In genomic region chr19:18373892-18374629, GRCh38 we compare ENCODE assay signal across 8 cellular contexts. TPM values are rescaled to one million over a fixed set of nuclear protein-coding genes. Genes with fewer than 3 reads are reported as not detected.
DNase-seq lines count a peak whose midpoint lies in the region; ATAC-seq, FAIRE-seq and TF ChIP-seq lines count a peak whose summit lies in the region.

No MANE protein-coding gene starts in this region.

- H2BK20ac ChIP-seq in IMR-90 (ENCODE audit: low read depth, low read length) = peak overlapping the region; percentile 98

- TF ChIP-seq CTCF in IMR-90 (conservative IDR thresholded peaks at IDR 0.05; ENCODE audit: low read depth, low read length) = no peak

- H3K9me3 ChIP-seq in ES-I3 (ENCODE audit: control insufficient read depth, insufficient read depth, low read length) (no peaks in the 10 kb centered on the region), IMR-90 (ENCODE audit: control insufficient read depth, insufficient read depth, low read length) (no peaks in the 10 kb centered on the region), small intestine (ENCODE audit: control insufficient read depth, low read depth) (no peaks in the 10 kb centered on the region)

- dilution Hi-C loops in IMR-90 (cut with HindIII; ENCODE audit: low sequenced_read_pairs, unreplicated experiment) = no loop called here

- intact Hi-C loops in IMR-90 (cut with micrococcal nuclease) = no loop called here

- CTCF ChIA-PET in IMR-90 (lab: Yijun Ruan, JAX) = no interaction called here

- H2BK120ac ChIP-seq in IMR-90 (ENCODE audit: low read depth, low read length) = peak overlapping the region; percentile 99

- H4K5ac ChIP-seq in IMR-90 (ENCODE audit: low read depth, low read length) = peak overlapping the region; percentile 99

- no peaks in the 10 kb centered on the region for H3K36me3 Mint-ChIP-seq in immature natural killer cell

- H3K4ac ChIP-seq in IMR-90 (ENCODE audit: low read depth, low read length) = peak overlapping the region; percentile 100

- peak overlapping the region; percentile 99 for H2AK9ac ChIP-seq in IMR-90 (replicated peaks; ENCODE audit: low read depth, low read length, poor library complexity)

- peak overlapping the region; percentile 99 for H2AK5ac ChIP-seq in IMR-90 (ENCODE audit: low read depth, low read length)

- peak overlapping the region; percentile 75 to 82 (median 77) for H3K4me3 Mint-ChIP-seq in immature natural killer cell

- POLR2A ChIA-PET in IMR-90 (lab: Charles Lee; ENCODE audit: unreplicated experiment) = interaction anchor here (0.5 kb wide), 1 partner anchor 85 kb away, joined by 9 read pairs; no protein-coding TSS in a partner anchor

- 19% methylated on average over 7 of the region's 17 CpGs; no CpG with 5 or more reads in 1 of the 2 experiments for WGBS in IMR-90 (ENCODE audit: extremely low coverage in 2 of 2, insufficient read length in 1 of 2), 2 experiments
- WGBS in small intestine, 3 donors = 25 to 34% (median 28%) methylated on average over 17 of the region's 17 CpGs

- H3K9me1 ChIP-seq in IMR-90 (ENCODE audit: insufficient read depth, low read length) = peaks cover 17% of the 10 kb centered on the region

- H3K79me1 ChIP-seq in IMR-90 (ENCODE audit: low read depth in 1 of 2, low read length in 2 of 2) = peaks cover 0 to 20% of the 10 kb centered on the region in 2 experiments; a peak in 2 of 4 replicates

- H3K14ac ChIP-seq in IMR-90 (replicated peaks; ENCODE audit: low read depth, low read length) = peak overlapping the region; percentile 100

- peak; percentile 64 for TF ChIP-seq POLR2A in IMR-90 (IDR thresholded peaks at IDR 0.05; ENCODE audit: low read depth, low read length)

- peaks cover 6 to 9% (median 7%) of the 10 kb centered on the region in 3 donors for H3K27me3 Mint-ChIP-seq in immature natural killer cell (ENCODE audit: low read depth in 3 of 3)

- BruUV-seq in IMR-90 (replicated peaks; lab: Mats Ljungman, UMichigan) = no TSS peak

- H3K36me3 ChIP-seq in ES-I3 (ENCODE audit: insufficient read depth, low read length) (no peaks in the 10 kb centered on the region), IMR-90 (ENCODE audit: control insufficient read depth, insufficient read depth, low read length) (no peaks in the 10 kb centered on the region), small intestine (ENCODE audit: control insufficient read depth in 2 of 2, insufficient read depth in 2 of 2, low read length in 2 of 2) (no peaks in the 10 kb centered on the region)

- H3K9me3 Mint-ChIP-seq in immature natural killer cell = no peaks in the 10 kb centered on the region

- FAIRE-seq in small intestine (lab: Jason Lieb, UNC) = no peak

- peaks cover 18 to 29% of the 10 kb centered on the region in 2 donors for H3K4me1 Mint-ChIP-seq in immature natural killer cell

- peak overlapping the region; percentile 84 to 98 (median 95) for H3K27ac Mint-ChIP-seq in immature natural killer cell

- no peak for TF ChIP-seq RAD21 in IMR-90 (IDR thresholded peaks at IDR 0.05; ENCODE audit: low read length)

- in situ Hi-C loops in IMR-90 (cut with MboI; ENCODE audit: low sequenced_read_pairs) = no loop called here

- ATAC-seq in GM21619 (IDR thresholded peaks at IDR 0.05; ENCODE audit: unreplicated experiment) (peak; percentile 74), IMR-90 (ENCODE audit: low read depth) (peak; percentile 94)

- peak overlapping the region; percentile 77 for H3K56ac ChIP-seq in IMR-90 (ENCODE audit: extremely low read depth, insufficient read depth, low read length)

- H4K91ac ChIP-seq in IMR-90 (ENCODE audit: insufficient read depth, low read depth, low read length) = peak overlapping the region; percentile 100

- H3K27me3 ChIP-seq in IMR-90 (ENCODE audit: control insufficient read depth, insufficient read depth, low read length) = no peaks in the 10 kb centered on the region
- H3K27me3 ChIP-seq in small intestine (ENCODE audit: control insufficient read depth in 2 of 2, insufficient read depth in 2 of 2, low read length in 2 of 2) = no peaks in the 10 kb centered on the region

- H3K4me3 ChIP-seq in IMR-90 (ENCODE audit: insufficient read depth, low read depth, low read length) = no peak overlapping the region
- no peak overlapping the region for H3K4me3 ChIP-seq in small intestine (ENCODE audit: low read depth in 1 of 2, low read length in 2 of 2)

- H2BK5ac ChIP-seq in IMR-90 (ENCODE audit: low read depth, low read length, poor library complexity, severe bottlenecking) = peak overlapping the region; percentile 98

- H2BK15ac ChIP-seq in IMR-90 (ENCODE audit: low read depth, low read length) = peak overlapping the region; percentile 100

- 0 out of 2 replicates have a peak overlapping the region, but pooled peaks have one; percentile 12 for H3K4me2 ChIP-seq in IMR-90 (ENCODE audit: low read depth, low read length)

- peak; percentile 99 for DNase-seq in IMR-90
- DNase-seq in SKM-1 treated with dmso at 0.1 percent for 144 hours (lab: John Stamatoyannopoulos, UW; ENCODE audit: unreplicated experiment) = peak; percentile 90
- peak; percentile 96 for DNase-seq in brain pericyte (ENCODE audit: low read depth, low spot score)
- DNase-seq in immature natural killer cell = peak; percentile 89 to 92 (median 89)
- DNase-seq in small intestine = peak; percentile 47
- DNase-seq in effector CD4-positive, alpha-beta T cell = no peak

- H3K4me1 ChIP-seq in ES-I3 (ENCODE audit: insufficient read depth, low read length) = peaks cover 24% of the 10 kb centered on the region
- H3K4me1 ChIP-seq in IMR-90 (ENCODE audit: control insufficient read depth, insufficient read depth, low read length) = peaks cover 16% of the 10 kb centered on the region
- peaks cover 0 to 16% of the 10 kb centered on the region in 2 donors for H3K4me1 ChIP-seq in small intestine (ENCODE audit: control insufficient read depth in 2 of 2, insufficient read depth in 1 of 2, low read depth in 1 of 2, low read length in 1 of 2)

- H3K18ac ChIP-seq in IMR-90 (ENCODE audit: low read depth, low read length) = peak overlapping the region; percentile 98

- peak overlapping the region; percentile 31 for H3K9ac ChIP-seq in ES-I3 (ENCODE audit: low read depth, low read length)
- peak overlapping the region; percentile 52 for H3K9ac ChIP-seq in IMR-90 (ENCODE audit: low read depth, low read length)

- peak overlapping the region; percentile 85 for H2AFZ ChIP-seq in IMR-90 (replicated peaks; ENCODE audit: low read length, poor library complexity)

- no peaks in the 10 kb centered on the region for H4K20me1 ChIP-seq in IMR-90 (ENCODE audit: insufficient read depth, low read length)

- peak overlapping the region; percentile 99 to 100 for H4K8ac ChIP-seq in IMR-90 (ENCODE audit: low read depth in 2 of 2, low read length in 2 of 2)

- peak overlapping the region; percentile 97 for H3K23ac ChIP-seq in IMR-90 (ENCODE audit: low read depth, low read length)

- H3K27ac ChIP-seq in IMR-90 (ENCODE audit: insufficient read depth, low read length) (peak overlapping the region; percentile 95), small intestine (ENCODE audit: low read depth in 1 of 2, low read length in 1 of 2) (peak overlapping the region; percentile 4 to 76)

TF ChIP-seq in IMR-90, 13 proteins besides CTCF, POLR2A, EP300 and RAD21 (continues in another document):
- peak; percentile 80; the same call in 1 of the 2 replicates for TF ChIP-seq MAZ (IDR thresholded peaks at IDR 0.05; ENCODE audit: borderline replicate concordance, low read depth, low read length)
- no peak for TF ChIP-seq ELK1 (IDR thresholded peaks at IDR 0.05; ENCODE audit: borderline replicate concordance, low read depth, low read length)
- 0 out of 2 replicates have a peak, but pooled peaks have one; percentile 14 for TF ChIP-seq MAFK (IDR thresholded peaks at IDR 0.05; ENCODE audit: low read depth, low read length)

RNA-seq across cellular contexts. Expression of gene GDF15, which starts 11.9 kb away (rescaled TPM):
- total RNA-seq in IMR-90 (2012; rRNA removed) = 5.6 and 10.3 TPM in 2 replicates
- 43.5 and 49.8 TPM in 2 replicates for polyA plus RNA-seq in IMR-90 (2012; rRNA removed)
- polyA plus RNA-seq in IMR-90 (2012; cell fraction: cytosol; rRNA removed) = 84.3 and 176 TPM in 2 replicates
- polyA plus RNA-seq in IMR-90 (2012; cell fraction: nucleus; rRNA removed; ENCODE audit: low replicate concordance) = 56.9 and 109 TPM in 2 replicates
- polyA plus RNA-seq in immature natural killer cell = not detected
- polyA plus RNA-seq in small intestine = 10 to 100 TPM in 2 of 3 donors, 1 to 10 TPM in 1; 4.5 to 27.5 (median 12.7) TPM

RNA-seq across cellular contexts. Expression of gene LRRC25, which starts 23.4 kb away (rescaled TPM):
- total RNA-seq in IMR-90 (2012; rRNA removed) = not detected in 2 replicates
- polyA plus RNA-seq in IMR-90 (2012; rRNA removed) = 0.03 TPM in 1 of 2 replicates, not detected in the other
- polyA plus RNA-seq in IMR-90 (2012; cell fraction: cytosol; rRNA removed) = 0.08 and 0.09 TPM in 2 replicates
- polyA plus RNA-seq in IMR-90 (2012; cell fraction: nucleus; rRNA removed; ENCODE audit: low replicate concordance) = 0.08 TPM in 1 of 2 replicates, not detected in the other
- polyA plus RNA-seq in immature natural killer cell = 10 to 100 TPM in 1 of 3 donors, 1 to 10 TPM in 2; 2.7 to 18.1 (median 7.7) TPM
- polyA plus RNA-seq in small intestine = 1 to 10 TPM in 2 of 3 donors, under 1 TPM in 1; 0.89 to 5.1 (median 3.2) TPM

RNA-seq across cellular contexts. Expression of gene PGPEP1, which starts 33.7 kb away (rescaled TPM):
- 11.1 and 14.3 TPM in 2 replicates for total RNA-seq in IMR-90 (2012; rRNA removed)
- polyA plus RNA-seq in IMR-90 (2012; rRNA removed) (11.8 and 13.3 TPM in 2 replicates), immature natural killer cell (10 to 100 TPM in 2 of 3 donors, 1 to 10 TPM in 1; 8.2 to 20.6 (median 17.5) TPM), small intestine (10 to 100 TPM; 29.1 to 47.0 (median 30.3) TPM)
- 3.8 and 13.8 TPM in 2 replicates for polyA plus RNA-seq in IMR-90 (2012; cell fraction: cytosol; rRNA removed)
- 32.7 and 36.9 TPM in 2 replicates for polyA plus RNA-seq in IMR-90 (2012; cell fraction: nucleus; rRNA removed; ENCODE audit: low replicate concordance)

RNA-seq across cellular contexts. Expression of gene SSBP4, which starts 45.1 kb away (rescaled TPM):
- 13.3 and 14.9 TPM in 2 replicates for total RNA-seq in IMR-90 (2012; rRNA removed)
- polyA plus RNA-seq in IMR-90 (2012; rRNA removed) (39.7 and 48.1 TPM in 2 replicates), immature natural killer cell (100 to 1,000 TPM in 2 of 3 donors, 10 to 100 TPM in 1; 73.5 to 122 (median 107) TPM), small intestine (10 to 100 TPM; 15.9 to 51.7 (median 36.7) TPM)
- polyA plus RNA-seq in IMR-90 (2012; cell fraction: cytosol; rRNA removed) = 36.0 and 75.3 TPM in 2 replicates
- polyA plus RNA-seq in IMR-90 (2012; cell fraction: nucleus; rRNA removed; ENCODE audit: low replicate concordance) = 110 and 323 TPM in 2 replicates

RNA-seq across cellular contexts. Expression of gene LSM4, which starts 51.2 kb away (rescaled TPM):
- 44.8 and 88.0 TPM in 2 replicates for total RNA-seq in IMR-90 (2012; rRNA removed)
- 118 and 157 TPM in 2 replicates for polyA plus RNA-seq in IMR-90 (2012; rRNA removed)
- 210 and 274 TPM in 2 replicates for polyA plus RNA-seq in IMR-90 (2012; cell fraction: cytosol; rRNA removed)
- polyA plus RNA-seq in IMR-90 (2012; cell fraction: nucleus; rRNA removed; ENCODE audit: low replicate concordance) = 65.4 and 112 TPM in 2 replicates
- polyA plus RNA-seq in immature natural killer cell = 100 to 1,000 TPM; 128 to 189 (median 178) TPM
- 100 to 1,000 TPM; 166 to 269 (median 206) TPM for polyA plus RNA-seq in small intestine

Comparison
In these comparisons a context has a peak if more than half of its experiments do, and no peak if none do; other contexts are left out.
1. RNA of gene GDF15, which starts 11.9 kb away (polyA plus RNA-seq): 43.5 to 176 TPM in IMR-90 and 4.5 to 27.5 TPM in small intestine; not detected in immature natural killer cell; every median in the first group is over 4 times any median in the second.